8 cellular contexts compared by ENCODE assay signal in the genomic region with DNA sequence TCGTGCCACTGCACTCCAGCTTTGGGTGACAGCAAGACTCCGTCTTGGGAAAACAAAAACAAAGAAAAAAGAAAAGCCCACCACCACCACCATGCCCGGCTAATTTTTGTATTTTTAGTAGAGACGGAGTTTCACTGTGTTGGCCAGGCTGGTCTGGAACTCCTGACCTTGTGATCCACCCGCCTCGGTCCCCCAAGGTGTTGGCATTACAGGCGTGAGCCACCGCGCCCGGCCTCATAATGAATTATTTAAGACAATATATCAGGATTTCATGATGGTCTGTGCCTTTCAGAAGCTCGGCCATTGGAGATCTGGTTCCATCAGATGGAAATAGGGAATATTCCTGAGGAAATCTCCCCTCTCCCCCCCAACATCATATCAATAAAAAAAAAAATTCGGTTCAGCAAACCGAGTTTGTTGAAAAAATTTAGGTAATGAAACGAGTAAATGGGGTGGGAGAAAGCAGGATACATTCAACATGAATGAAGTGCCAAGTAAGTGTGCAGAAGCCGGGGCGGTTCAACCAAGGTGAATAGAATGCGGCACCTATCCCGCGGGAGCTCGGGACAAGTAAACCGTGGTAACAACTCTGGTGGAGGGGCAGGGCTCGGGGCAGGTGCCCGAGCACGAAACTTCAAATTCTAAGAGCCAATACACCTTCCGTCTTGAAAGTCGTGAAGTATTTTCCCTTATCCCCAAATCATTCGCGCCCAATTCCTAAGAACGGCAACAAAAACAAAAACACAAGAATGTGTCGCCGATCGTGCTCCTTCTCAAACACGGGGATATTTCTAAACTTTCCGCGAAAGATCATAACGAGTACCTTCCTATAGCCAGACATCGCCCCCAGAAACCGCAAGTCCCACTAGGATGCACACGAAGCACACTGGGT. TPM values are rescaled to one million over a fixed set of nuclear protein-coding genes. Genes with fewer than 3 reads are reported as not detected.
DNase-seq lines count a peak whose midpoint lies in the region; ATAC-seq and TF ChIP-seq lines count a peak whose summit lies in the region.

No MANE protein-coding gene starts in this region.

- H3K4me3 ChIP-seq in right atrium auricular region, result peak overlapping the region; percentile 65 to 93
- peak overlapping the region; percentile 87 for H3K4me3 ChIP-seq in skeletal muscle satellite cell (ENCODE audit: low read length)

- POLR2A ChIA-PET in activated CD4-positive, alpha-beta T cell treated with anti-CD3 and anti-CD28 coated beads for 36 hours (lab: Charles Lee), result interaction anchor here (1.0 kb wide), 1 partner anchor 65 kb away, joined by 3 read pairs; no protein-coding TSS in a partner anchor

- H3K27ac ChIP-seq in right atrium auricular region, result peak overlapping the region; percentile 35 to 47

- H3K4me2 ChIP-seq in skeletal muscle satellite cell (ENCODE audit: low read length), result peak overlapping the region; percentile 94

- intact Hi-C loops in activated CD4-positive, alpha-beta T cell treated with anti-CD3 and anti-CD28 coated beads for 36 hours (cut with DNase I, micrococcal nuclease), result loop anchor here (1.0 to 10.0 kb wide), 5 partner anchors 66 to 1911 kb away; a partner anchor contains a TSS

- peak; percentile 29 for DNase-seq in activated CD4-positive, alpha-beta T cell treated with anti-CD3 and anti-CD28 coated beads for 36 hours
- no peak for DNase-seq in activated CD4-positive, alpha-beta T cell treated with anti-CD3 and anti-CD28 coated beads, Interleukin-2, amount 50 U/mL, for 1 hour
- peak; percentile 1 to 8 for DNase-seq in activated CD4-positive, alpha-beta T cell treated with anti-CD3 and anti-CD28 coated beads, Interleukin-2, amount 50 U/mL, for 48 hours
- DNase-seq in right atrium auricular region (ENCODE audit: low spot score) (no peak), DMS79 treated with DMSO at 0.1 percent for 48 hours (lab: John Stamatoyannopoulos, UW) (no peak), DMS153 (lab: John Stamatoyannopoulos, UW) (no peak), RKO (ENCODE audit: low spot score) (no peak)

- H3K36me3 ChIP-seq in right atrium auricular region (no peaks in the 10 kb centered on the region), skeletal muscle satellite cell (ENCODE audit: insufficient read depth, low read length) (peaks cover under 1% of the 10 kb centered on the region)

- no peaks in the 10 kb centered on the region for H3K27me3 ChIP-seq in right atrium auricular region
- no peaks in the 10 kb centered on the region for H3K27me3 ChIP-seq in skeletal muscle satellite cell (ENCODE audit: control insufficient read depth, insufficient read depth, low read length)

- peaks cover 7% of the 10 kb centered on the region for H3K36me3 Mint-ChIP-seq in activated CD4-positive, alpha-beta T cell treated with anti-CD3 and anti-CD28 coated beads for 36 hours (ENCODE audit: low read depth)

- peaks cover 14% of the 10 kb centered on the region for H3K4me1 Mint-ChIP-seq in activated CD4-positive, alpha-beta T cell treated with anti-CD3 and anti-CD28 coated beads for 36 hours

- H3K9me3 ChIP-seq in right atrium auricular region (no peaks in the 10 kb centered on the region), skeletal muscle satellite cell (replicated peaks; ENCODE audit: low read length) (no peaks in the 10 kb centered on the region)

- peak overlapping the region; percentile 93 for H3K4me3 Mint-ChIP-seq in activated CD4-positive, alpha-beta T cell treated with anti-CD3 and anti-CD28 coated beads for 36 hours

- TF ChIP-seq CTCF in right atrium auricular region (IDR thresholded peaks at IDR 0.05), result no peak

- no peaks in the 10 kb centered on the region for H3K27me3 Mint-ChIP-seq in activated CD4-positive, alpha-beta T cell treated with anti-CD3 and anti-CD28 coated beads for 36 hours

- H3K9ac ChIP-seq in skeletal muscle satellite cell (ENCODE audit: low read depth, low read length), result peak overlapping the region; percentile 80

- no peak for ATAC-seq in activated CD4-positive, alpha-beta T cell treated with anti-CD3 and anti-CD28 coated beads for 36 hours

- H3K4me1 ChIP-seq in right atrium auricular region (peaks cover 0 to 17% of the 10 kb centered on the region in 2 donors), skeletal muscle satellite cell (ENCODE audit: control insufficient read depth, insufficient read depth, low read length) (peaks cover 7% of the 10 kb centered on the region)

- no peaks in the 10 kb centered on the region for H3K9me3 Mint-ChIP-seq in activated CD4-positive, alpha-beta T cell treated with anti-CD3 and anti-CD28 coated beads for 36 hours (ENCODE audit: low read depth)

- CTCF ChIA-PET in activated CD4-positive, alpha-beta T cell treated with anti-CD3 and anti-CD28 coated beads for 36 hours (lab: Charles Lee), result interaction anchor here (0.7 kb wide), 1 partner anchor 101 kb away, joined by 4 read pairs; no protein-coding TSS in a partner anchor

- peak overlapping the region; percentile 76 for H3K27ac Mint-ChIP-seq in activated CD4-positive, alpha-beta T cell treated with anti-CD3 and anti-CD28 coated beads for 36 hours

RNA-seq across cellular contexts. Expression of a gene that starts 0.8 kb away (rescaled TPM):
- total RNA-seq in activated CD4-positive, alpha-beta T cell treated with anti-CD3 and anti-CD28 coated beads for 36 hours, result 10 to 100 TPM; 17.3 to 21.4 TPM
- 10 to 100 TPM in 1 of 2 donors, 1 to 10 TPM in 1; 6.2 to 10.1 TPM for total RNA-seq in right atrium auricular region
- 6.8 and 11.7 TPM in 2 replicates for total RNA-seq in skeletal muscle satellite cell (2012; rRNA removed)

Comparison
In these comparisons a context has a peak if more than half of its experiments do, and no peak if none do; other contexts are left out.
1. DNase-seq: peak in activated CD4-positive, alpha-beta T cell treated with anti-CD3 and anti-CD28 coated beads for 36 hours (single experiment) and activated CD4-positive, alpha-beta T cell treated with anti-CD3 and anti-CD28 coated beads, Interleukin-2, amount 50 U/mL, for 48 hours (2 of 2); none in activated CD4-positive, alpha-beta T cell treated with anti-CD3 and anti-CD28 coated beads, Interleukin-2, amount 50 U/mL, for 1 hour (single experiment), right atrium auricular region (single experiment), DMS79 treated with DMSO at 0.1 percent for 48 hours (single experiment), DMS153 (single experiment) and RKO (single experiment).